In the genomic region with DNA sequence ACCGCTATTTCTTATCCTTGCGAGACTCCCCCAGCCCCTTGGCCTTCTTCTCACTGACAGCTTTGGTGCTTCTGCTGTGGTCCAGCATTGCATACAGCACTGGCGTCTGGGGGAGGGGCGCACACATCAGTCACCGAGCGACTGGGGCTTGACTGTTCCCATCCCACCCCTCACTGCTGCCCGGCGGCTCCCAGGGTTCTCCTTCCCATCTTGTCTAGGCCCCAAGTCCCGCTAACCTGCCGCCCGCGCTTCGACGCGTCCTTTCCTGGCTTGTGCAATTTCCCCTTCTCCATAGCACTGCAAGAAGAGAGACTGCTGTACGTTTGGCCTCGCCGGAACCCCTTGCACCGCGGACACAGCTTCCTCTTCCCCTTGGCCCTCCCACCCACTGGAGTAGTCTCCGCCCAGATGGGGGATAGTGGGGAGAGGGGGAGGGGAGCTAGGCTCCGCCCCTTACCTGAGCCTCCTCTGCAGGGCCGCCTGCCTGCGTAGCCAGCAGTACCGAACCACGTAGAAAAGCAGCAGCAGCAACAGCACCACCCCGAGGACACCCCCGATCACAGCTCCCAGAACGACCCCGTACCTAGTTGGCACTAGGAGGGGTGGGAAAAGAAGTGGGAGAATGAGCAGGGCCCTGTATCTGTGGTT, we compare ENCODE assay signal across 7 cellular contexts. TPM values are rescaled to one million over a fixed set of nuclear protein-coding genes. Genes with fewer than 3 reads are reported as not detected.
DNase-seq lines count a peak whose midpoint lies in the region; ATAC-seq and TF ChIP-seq lines count a peak whose summit lies in the region.

No MANE protein-coding gene starts in this region.

- no peak for TF ChIP-seq CTCF in Panc1 (IDR thresholded peaks at IDR 0.05)
- TF ChIP-seq CTCF in glutamatergic neuron (IDR thresholded peaks at IDR 0.05; ENCODE audit: partially characterized antibody, unreplicated experiment), result no peak
- no peak for TF ChIP-seq CTCF in suprapubic skin (IDR thresholded peaks at IDR 0.05)

- POLR2A ChIA-PET in Panc1 (lab: Charles Lee), result no interaction called here

- ATAC-seq in GM18909 (IDR thresholded peaks at IDR 0.05; ENCODE audit: poor library complexity, unreplicated experiment), result peak; percentile 77
- peak; percentile 39 for ATAC-seq in HG03469 (IDR thresholded peaks at IDR 0.05; ENCODE audit: unreplicated experiment)
- peak; percentile 39; the same call in 1 of the 2 replicates for ATAC-seq in Panc1

- in situ Hi-C loops in Panc1 (cut with HindIII; ENCODE audit: low pct_unique_long_range_greater_than_20kb, low sequenced_read_pairs), result no loop called here

- H3K36me3 ChIP-seq in Panc1 (ENCODE audit: control insufficient read depth, insufficient read depth, low read length) (peaks cover 4% of the 10 kb centered on the region; the same call in 1 of the 2 replicates), suprapubic skin (no peaks in the 10 kb centered on the region)

- H3K27me3 Mint-ChIP-seq in glutamatergic neuron (ENCODE audit: unreplicated experiment), result no peaks in the 10 kb centered on the region

- CTCF ChIA-PET in Panc1 (lab: Charles Lee), result no interaction called here

- peak overlapping the region; percentile 96 for H3K27ac Mint-ChIP-seq in glutamatergic neuron (ENCODE audit: unreplicated experiment)

- TF ChIP-seq POLR2A in suprapubic skin (IDR thresholded peaks at IDR 0.05), result no peak

- BruUV-seq in Panc1 (replicated peaks; lab: Mats Ljungman, UMichigan), result no TSS peak

- intact Hi-C loops in Panc1 (cut with micrococcal nuclease; ENCODE audit: unreplicated experiment), result no loop called here

- H3K4me1 Mint-ChIP-seq in glutamatergic neuron (ENCODE audit: low read depth, unreplicated experiment), result peaks cover 42% of the 10 kb centered on the region

- peak overlapping the region; percentile 96 for H3K4me3 Mint-ChIP-seq in glutamatergic neuron (ENCODE audit: unreplicated experiment)

- TF ChIP-seq EP300 in suprapubic skin (IDR thresholded peaks at IDR 0.05), result no peak

- H3K9me3 ChIP-seq in Panc1 (ENCODE audit: control insufficient read depth, insufficient read depth, low read depth, low read length) (no peaks in the 10 kb centered on the region), suprapubic skin (no peaks in the 10 kb centered on the region)

- H3K36me3 Mint-ChIP-seq in glutamatergic neuron (ENCODE audit: unreplicated experiment), result no peaks in the 10 kb centered on the region

- WGBS in suprapubic skin, result 1% methylated on average over 19 of the region's 30 CpGs

- H3K27ac ChIP-seq in Panc1 (ENCODE audit: low read length), result no peak overlapping the region
- peak overlapping the region; percentile 15 for H3K27ac ChIP-seq in suprapubic skin

- H3K4me1 ChIP-seq in Panc1 (ENCODE audit: control insufficient read depth, insufficient read depth, low read length) (no peaks in the 10 kb centered on the region), suprapubic skin (peaks cover 22% of the 10 kb centered on the region)

- H3K4me3 ChIP-seq in Panc1 (ENCODE audit: low read depth in 2 of 2, low read length in 2 of 2) (peak overlapping the region in 1 of 2 experiments; percentile 36; a peak in 1 of 4 replicates), suprapubic skin (peak overlapping the region; percentile 70)

- H3K27me3 ChIP-seq in Panc1 (ENCODE audit: control insufficient read depth, insufficient read depth, low read length) (no peaks in the 10 kb centered on the region), suprapubic skin (no peaks in the 10 kb centered on the region)

- DNase-seq in Panc1 (ENCODE audit: low read depth, low spot score), result no peak
- DNase-seq in activated gamma-delta T cell treated with anti-CD3 and anti-CD28 coated beads, Interleukin-2, amount 50 U/mL, for 16 hours (ENCODE audit: low read depth), result peak; percentile 74
- peak; percentile 76 for DNase-seq in glutamatergic neuron
- peak; percentile 81 for DNase-seq in occipital lobe (lab: John Stamatoyannopoulos, UW)
- DNase-seq in suprapubic skin (ENCODE audit: low spot score in 2 of 2), result peak; percentile 82 to 84

- H3K9me3 Mint-ChIP-seq in glutamatergic neuron (ENCODE audit: unreplicated experiment), result peaks cover 8% of the 10 kb centered on the region

RNA-seq across cellular contexts. Expression of gene MPZ, which starts 3.8 kb away (rescaled TPM):
- total RNA-seq in Panc1 (2021; ENCODE audit: unreplicated experiment), result not detected
- not detected for polyA plus RNA-seq in Panc1 (2012; ENCODE audit: insufficient read length)
- 16.4 TPM for total RNA-seq in glutamatergic neuron (ENCODE audit: unreplicated experiment)
- total RNA-seq in occipital lobe, result 1.4 TPM
- 1 to 10 TPM; 2.0 to 3.9 (median 2.7) TPM for total RNA-seq in suprapubic skin

RNA-seq across cellular contexts. Expression of gene SDHC, which starts 8.2 kb away (rescaled TPM):
- total RNA-seq in Panc1 (2021; ENCODE audit: unreplicated experiment) (221 TPM), glutamatergic neuron (ENCODE audit: unreplicated experiment) (170 TPM), occipital lobe (19.5 TPM), suprapubic skin (10 to 100 TPM; 45.0 to 84.6 (median 60.7) TPM)
- 221 TPM for polyA plus RNA-seq in Panc1 (2012; ENCODE audit: insufficient read length)

RNA-seq across cellular contexts. Expression of gene PCP4L1, which starts 47.5 kb away (rescaled TPM):
- not detected for total RNA-seq in Panc1 (2021; ENCODE audit: unreplicated experiment)
- polyA plus RNA-seq in Panc1 (2012; ENCODE audit: insufficient read length), result not detected
- total RNA-seq in glutamatergic neuron (ENCODE audit: unreplicated experiment), result 1.1 TPM
- 3.1 TPM for total RNA-seq in occipital lobe
- 10 to 100 TPM in 1 of 4 donors, 1 to 10 TPM in 3; 2.7 to 10.1 (median 3.7) TPM for total RNA-seq in suprapubic skin
